In genomic region chr17:46109603-46110189, GRCh38 we compare ENCODE assay signal across 17 cellular contexts.
A peak's percentile ranks its signal among the peaks of the same experiment; 100 is the strongest.
DNase-seq lines count a peak whose midpoint lies in the region; ATAC-seq and TF ChIP-seq lines count a peak whose summit lies in the region.
"Had no signal": no experiment of that assay in that cellular context is flagged by ENCODE, and none has a peak within 500 bp of the region (broad histone marks: within the 10 kb centered on the region; RNA-seq: fewer than 3 reads in every experiment).

No MANE protein-coding gene starts in this region.

- DNase-seq in NCI-H510A treated with DMSO at 0.1 percent for 48 hours (lab: John Stamatoyannopoulos, UW) (peak; percentile 20), NCI-H510A (lab: John Stamatoyannopoulos, UW) (no peak), LNCaP clone FGC (ENCODE audit: low read depth) (peak; percentile 67), heart right ventricle (no peak), trophoblast cell (no peak), NCI-H128 (lab: John Stamatoyannopoulos, UW; ENCODE audit: unreplicated experiment) (no peak), kidney glomerular epithelial cell (lab: John Stamatoyannopoulos, UW) (no peak)
- DNase-seq: activated naive CD4-positive, alpha-beta T cell; aorta; cerebellar nuclear complex; MM.1S; NCI-H1694 treated with DMSO at 0.1 percent for 48 hours; PC-9; SJCRH30; stimulated activated CD4-positive, alpha-beta T cell treated with anti-CD3 and anti-CD28 coated beads, Interleukin-15, amount 100 ng/mL, for 24 hours; uterus had no signal

- peak in 5 of 8 donors; percentile 32 to 65 (median 60) for ATAC-seq in heart right ventricle
- no peak for ATAC-seq in HG02798 (IDR thresholded peaks at IDR 0.05; ENCODE audit: poor library complexity, unreplicated experiment)

- H3K23ac ChIP-seq in trophoblast cell (ENCODE audit: low read length), result no peak overlapping the region

- no peak overlapping the region for H2BK120ac ChIP-seq in trophoblast cell (ENCODE audit: insufficient read depth, low read length, poor library complexity)

- intact Hi-C loops in heart right ventricle (cut with DNase I), result loop anchor here in 2 of 10 donors (5.0 to 10.0 kb wide), 2 partner anchors 45 to 83 kb away; partner anchors contain the start of gene KANSL1 (in 1 of the 2)

- no peak overlapping the region for H4K8ac ChIP-seq in trophoblast cell (ENCODE audit: low read depth, low read length)

- H3K4me1 ChIP-seq in heart right ventricle, result peaks cover 9 to 79% (median 53%) of the 10 kb centered on the region in 9 donors
- H3K4me1 ChIP-seq in trophoblast cell (ENCODE audit: control insufficient read depth in 1 of 2, insufficient read depth in 2 of 2, low read length in 2 of 2), result peaks cover 0 to 5% of the 10 kb centered on the region in 2 experiments
- H3K4me1 ChIP-seq: SJCRH30 had no signal

- H3K36me3 ChIP-seq in heart right ventricle (no peaks in the 10 kb centered on the region), trophoblast cell (ENCODE audit: control insufficient read depth in 1 of 2, insufficient read depth in 2 of 2, low read length in 2 of 2) (no peaks in the 10 kb centered on the region)
- H3K36me3 ChIP-seq: SJCRH30, uterus had no signal

- H2BK12ac ChIP-seq in trophoblast cell (ENCODE audit: low read length), result no peak overlapping the region

- no peak overlapping the region for H2AFZ ChIP-seq in trophoblast cell (ENCODE audit: insufficient read depth, low read length, poor library complexity)
- H2AFZ ChIP-seq: PC-9 had no signal

- no peak overlapping the region for H3K14ac ChIP-seq in trophoblast cell (ENCODE audit: low read length)

- no peak overlapping the region for H4K91ac ChIP-seq in trophoblast cell (ENCODE audit: low read depth, low read length)

- 31 to 35% methylated on average over 2 of the region's 2 CpGs for WGBS in heart right ventricle, 2 donors
- no CpG with 5 or more reads among the region's 2 CpGs for WGBS in trophoblast cell (ENCODE audit: extremely low coverage, insufficient coverage, insufficient read length)

- H3K4ac ChIP-seq in trophoblast cell (ENCODE audit: low read depth, low read length), result peak overlapping the region; percentile 57

- H3K4me2 ChIP-seq in trophoblast cell (ENCODE audit: low read length), result no peak overlapping the region
- H3K4me2 ChIP-seq: PC-9 had no signal

- H3K79me2 ChIP-seq in trophoblast cell (ENCODE audit: control insufficient read depth, insufficient read depth, low read length, poor library complexity), result peaks cover 13% of the 10 kb centered on the region

- no peak for TF ChIP-seq CTCF in LNCaP clone FGC (IDR thresholded peaks at IDR 0.05; ENCODE audit: control insufficient read depth, extremely low read depth, insufficient read depth)
- TF ChIP-seq CTCF in heart right ventricle (IDR thresholded peaks at IDR 0.05), result no peak

- no peaks in the 10 kb centered on the region for H3K27me3 ChIP-seq in heart right ventricle
- no peaks in the 10 kb centered on the region for H3K27me3 ChIP-seq in trophoblast cell (ENCODE audit: insufficient read depth, low read length)
- H3K27me3 ChIP-seq: SJCRH30, uterus had no signal

- H3K9me3 ChIP-seq in heart right ventricle (no peaks in the 10 kb centered on the region), trophoblast cell (ENCODE audit: insufficient read depth, low read depth, low read length) (no peaks in the 10 kb centered on the region)
- H3K9me3 ChIP-seq: SJCRH30, uterus had no signal

- H4K12ac ChIP-seq in trophoblast cell (ENCODE audit: low read depth, low read length), result no peak overlapping the region

- no peak overlapping the region for H3K9ac ChIP-seq in trophoblast cell (ENCODE audit: low read length)

- H3K4me3 ChIP-seq in LNCaP clone FGC (ENCODE audit: low read depth, low read length), result peak overlapping the region; percentile 33
- no peak overlapping the region for H3K4me3 ChIP-seq in heart right ventricle
- no peak overlapping the region for H3K4me3 ChIP-seq in trophoblast cell (ENCODE audit: low read depth, low read length)
- H3K4me3 ChIP-seq: PC-9, SJCRH30, uterus had no signal

- H3K18ac ChIP-seq in trophoblast cell (ENCODE audit: low read length), result no peak overlapping the region

- no peak overlapping the region for H2BK5ac ChIP-seq in trophoblast cell (ENCODE audit: low read depth, low read length, poor library complexity)

- H2AK5ac ChIP-seq in trophoblast cell (ENCODE audit: low read length), result no peak overlapping the region

- H3K79me1 ChIP-seq in trophoblast cell (ENCODE audit: low read length), result no peaks in the 10 kb centered on the region

- H3K27ac ChIP-seq in heart right ventricle, result peak overlapping the region in 7 of 10 donors; percentile 6 to 53 (median 34)
- no peak overlapping the region for H3K27ac ChIP-seq in trophoblast cell (ENCODE audit: low read depth, low read length)
- H3K27ac ChIP-seq: SJCRH30, uterus had no signal

Comparison
In these comparisons a context has a peak if more than half of its experiments do, and no peak if none do; other contexts are left out.
1. DNase-seq: peak in NCI-H510A treated with DMSO at 0.1 percent for 48 hours (single experiment) and LNCaP clone FGC (single experiment); none in NCI-H510A (single experiment), heart right ventricle (0 of 2), trophoblast cell (0 of 2), NCI-H128 (single experiment) and kidney glomerular epithelial cell (single experiment).